In genomic region chr21:42475526-42476492, GRCh38 we compare ENCODE assay signal across 26 cellular contexts. TPM values are rescaled to one million over a fixed set of nuclear protein-coding genes. Genes with fewer than 3 reads are reported as not detected.
"Had no signal": no experiment of that assay in that cellular context is flagged by ENCODE, and none has a peak within 500 bp of the region (broad histone marks: within the 10 kb centered on the region; RNA-seq: fewer than 3 reads in every experiment).

No MANE protein-coding gene starts in this region.

- H3K4me2 ChIP-seq: neural progenitor cell had no signal

- H3K9ac ChIP-seq: neural progenitor cell had no signal

- H3K9me3 Mint-ChIP-seq: activated naive CD4-positive, alpha-beta T cell treated with anti-CD3 and anti-CD28 coated beads, Interleukin-2, amount 10 ng/mL, durations not matched to agents 7 days and 5 days; activated naive CD8-positive, alpha-beta T cell treated with anti-CD3 and anti-CD28 coated beads, Interleukin-2, amount 50 U/mL, for 24 hours; brain; naive B cell; neural progenitor cell; T-cell had no signal

- H3K4me1 ChIP-seq: left ventricle myocardium inferior, psoas muscle, thyroid gland had no signal

- H3K9me3 ChIP-seq: left ventricle myocardium inferior, mucosa of descending colon, ovary, psoas muscle, right lobe of liver, thyroid gland had no signal

- H3K27me3 ChIP-seq: dorsolateral prefrontal cortex, neural progenitor cell, ovary, right lobe of liver, thyroid gland had no signal

- FAIRE-seq: islet of Langerhans had no signal

- ATAC-seq: activated naive CD8-positive, alpha-beta T cell treated with anti-CD3 and anti-CD28 coated beads, Interleukin-2, amount 50 U/mL, for 24 hours; mucosa of descending colon; psoas muscle; right lobe of liver; T-cell had no signal

- H3K27ac Mint-ChIP-seq: activated naive CD4-positive, alpha-beta T cell treated with anti-CD3 and anti-CD28 coated beads, Interleukin-2, amount 10 ng/mL, durations not matched to agents 7 days and 5 days; activated naive CD8-positive, alpha-beta T cell treated with anti-CD3 and anti-CD28 coated beads, Interleukin-2, amount 50 U/mL, for 24 hours; neural progenitor cell; T-cell had no signal

- H3K36me3 ChIP-seq: left ventricle myocardium inferior, neural progenitor cell, ovary, right lobe of liver, thyroid gland had no signal

- H3K4me3 ChIP-seq: dorsolateral prefrontal cortex, left ventricle myocardium inferior, mucosa of descending colon, neural progenitor cell, ovary, psoas muscle, right lobe of liver, smooth muscle cell, thyroid gland had no signal

- H3K4me3 Mint-ChIP-seq: activated naive CD4-positive, alpha-beta T cell treated with anti-CD3 and anti-CD28 coated beads, Interleukin-2, amount 10 ng/mL, durations not matched to agents 7 days and 5 days; activated naive CD8-positive, alpha-beta T cell treated with anti-CD3 and anti-CD28 coated beads, Interleukin-2, amount 50 U/mL, for 24 hours; brain; neural progenitor cell; T-cell had no signal

- DNase-seq: activated CD4-positive, alpha-beta T cell treated with anti-CD3 and anti-CD28 coated beads, Interleukin-2, amount 50 U/mL, for 1 hour; activated effector memory CD4-positive, alpha-beta T cell treated with Interleukin-2 at 50 U/mL for 16 hours; activated naive CD4-positive, alpha-beta T cell treated with anti-CD3 and anti-CD28 coated beads, Interleukin-2, amount 10 ng/mL, durations not matched to agents 7 days and 5 days; activated naive CD8-positive, alpha-beta T cell treated with anti-CD3 and anti-CD28 coated beads, Interleukin-2, amount 50 U/mL, for 24 hours; activated T-cell treated with anti-CD3 and anti-CD28 coated beads for 4 hours; anterior cingulate cortex; caudate nucleus; foreskin melanocyte; glutamatergic neuron; hippocampal formation; left ventricle myocardium inferior; naive B cell; ovary; right lobe of liver; stimulated activated CD4-positive, alpha-beta T cell treated with anti-CD3 and anti-CD28 coated beads, Interleukin-4, amount 100 ng/mL, for 1 hour; stimulated activated naive CD4-positive, alpha-beta T cell; T-cell; T1000; thyroid gland had no signal

- H3K36me3 Mint-ChIP-seq: activated naive CD4-positive, alpha-beta T cell treated with anti-CD3 and anti-CD28 coated beads, Interleukin-2, amount 10 ng/mL, durations not matched to agents 7 days and 5 days; brain; naive B cell; neural progenitor cell; T-cell had no signal

- H3K27ac ChIP-seq: dorsolateral prefrontal cortex, left ventricle myocardium inferior, neural progenitor cell, ovary, psoas muscle, right lobe of liver, thyroid gland had no signal

- H2AFZ ChIP-seq: neural progenitor cell had no signal

- H3K4me1 Mint-ChIP-seq: activated naive CD4-positive, alpha-beta T cell treated with anti-CD3 and anti-CD28 coated beads, Interleukin-2, amount 10 ng/mL, durations not matched to agents 7 days and 5 days had no signal

RNA-seq across cellular contexts. Expression of gene RSPH1, which starts 20.2 kb away (rescaled TPM):
- total RNA-seq: left ventricle myocardium inferior, smooth muscle cell had no signal
